32 cellular contexts compared by ENCODE assay signal in the genomic region with DNA sequence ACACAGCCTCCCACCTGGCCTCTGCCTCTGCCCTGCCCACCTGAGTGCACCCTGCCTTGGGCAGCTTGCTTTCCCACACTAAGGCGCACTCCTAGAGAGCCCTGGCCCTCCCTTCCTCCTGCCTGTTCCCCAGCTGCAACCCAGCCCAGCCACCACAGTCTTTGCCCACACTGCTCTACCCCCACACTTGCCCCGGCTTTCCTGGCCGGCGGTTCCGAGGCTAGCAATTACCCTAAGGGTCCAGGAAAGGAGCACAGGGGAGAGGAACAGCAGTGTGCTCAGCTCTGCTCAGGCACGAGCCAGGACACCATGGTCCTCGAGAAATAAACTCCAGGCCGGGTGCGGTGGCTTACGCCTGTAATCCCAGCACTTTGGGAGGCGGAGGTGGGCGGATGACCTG.
"Had no signal": no experiment of that assay in that cellular context is flagged by ENCODE, and none has a peak within 500 bp of the region (broad histone marks: within the 10 kb centered on the region; RNA-seq: fewer than 3 reads in every experiment).

No MANE protein-coding gene starts in this region.

- H3K9me3 Mint-ChIP-seq: activated CD4-positive, alpha-beta memory T cell treated with anti-CD3 and anti-CD28 coated beads, Interleukin-2, amount 10 ng/mL, durations not matched to agents 7 days and 5 days; activated naive CD4-positive, alpha-beta T cell treated with anti-CD3 and anti-CD28 coated beads, Interleukin-2, amount 10 ng/mL, durations not matched to agents 7 days and 5 days; activated naive CD8-positive, alpha-beta T cell treated with anti-CD3 and anti-CD28 coated beads, Interleukin-2, amount 10 ng/mL, durations not matched to agents 7 days and 5 days; activated T-helper 17 cell treated with anti-CD3 and anti-CD28 coated beads, Interleukin-2, amount 50 U/mL, for 72 hours; T-cell had no signal

- H3K4me1 ChIP-seq: adrenal gland, breast epithelium had no signal

- H3K36me3 Mint-ChIP-seq: activated naive CD4-positive, alpha-beta T cell treated with anti-CD3 and anti-CD28 coated beads, Interleukin-2, amount 10 ng/mL, durations not matched to agents 7 days and 5 days; activated naive CD8-positive, alpha-beta T cell treated with anti-CD3 and anti-CD28 coated beads, Interleukin-2, amount 10 ng/mL, durations not matched to agents 7 days and 5 days; T-cell had no signal

- H3K4me3 Mint-ChIP-seq: activated CD4-positive, alpha-beta memory T cell treated with anti-CD3 and anti-CD28 coated beads, Interleukin-2, amount 10 ng/mL, durations not matched to agents 7 days and 5 days; activated CD4-positive, alpha-beta T cell treated with anti-CD3 and anti-CD28 coated beads for 36 hours; activated naive CD4-positive, alpha-beta T cell treated with anti-CD3 and anti-CD28 coated beads, Interleukin-2, amount 10 ng/mL, durations not matched to agents 7 days and 5 days; activated naive CD8-positive, alpha-beta T cell treated with anti-CD3 and anti-CD28 coated beads, Interleukin-2, amount 10 ng/mL, durations not matched to agents 7 days and 5 days; activated T-helper 17 cell treated with anti-CD3 and anti-CD28 coated beads, Interleukin-2, amount 50 U/mL, for 72 hours; T-cell had no signal

- H3K27me3 ChIP-seq: adrenal gland, breast epithelium had no signal

- H3K9me3 ChIP-seq: adrenal gland, breast epithelium had no signal

- H3K27ac ChIP-seq: adrenal gland, breast epithelium, SK-N-MC, VCaP had no signal

- H3K27ac Mint-ChIP-seq: activated CD4-positive, alpha-beta memory T cell treated with anti-CD3 and anti-CD28 coated beads, Interleukin-2, amount 10 ng/mL, durations not matched to agents 7 days and 5 days; activated CD4-positive, alpha-beta T cell treated with anti-CD3 and anti-CD28 coated beads for 36 hours; activated naive CD4-positive, alpha-beta T cell treated with anti-CD3 and anti-CD28 coated beads, Interleukin-2, amount 10 ng/mL, durations not matched to agents 7 days and 5 days; activated naive CD8-positive, alpha-beta T cell treated with anti-CD3 and anti-CD28 coated beads, Interleukin-2, amount 10 ng/mL, durations not matched to agents 7 days and 5 days; activated T-helper 17 cell treated with anti-CD3 and anti-CD28 coated beads, Interleukin-2, amount 50 U/mL, for 72 hours; T-cell had no signal

- DNase-seq: activated CD4-positive, alpha-beta memory T cell treated with anti-CD3 and anti-CD28 coated beads, Interleukin-2, amount 10 ng/mL, durations not matched to agents 7 days and 5 days; activated CD4-positive, alpha-beta T cell treated with anti-CD3 and anti-CD28 coated beads for 36 hours; activated CD4-positive, alpha-beta T cell treated with anti-CD3 and anti-CD28 coated beads, Interleukin-2, amount 50 U/mL, for 1 hour; activated gamma-delta T cell; activated naive CD8-positive, alpha-beta T cell treated with anti-CD3 and anti-CD28 coated beads, Interleukin-2, amount 10 ng/mL, durations not matched to agents 7 days and 5 days; activated T-cell treated with anti-CD3 and anti-CD28 coated beads for 4 hours; activated T-cell treated with anti-CD3 and anti-CD28 coated beads, Interleukin-2, amount 50 U/mL, for 48 hours; anterior cingulate cortex; central memory CD4-positive, alpha-beta T cell; KG1; MV-4-11; NCI-H1092 treated with DMSO at 0.1 percent for 48 hours; NCI-H1417 treated with DMSO at 0.1 percent for 48 hours; NCI-H1694 treated with DMSO at 0.1 percent for 48 hours; NCI-H2029 treated with DMSO at 0.1 percent for 48 hours; NCI-H345; NCI-H510A treated with DMSO at 0.1 percent for 48 hours; NCI-H69; NK-92 treated with Interleukin-12 subunit alpha and Interleukin-12 subunit beta, amount 100 ng/mL, for 24 hours; OCI-M1; RPMI8226; T-cell; T-helper 2 cell; T1000 had no signal

- H3K4me3 ChIP-seq: adrenal gland, breast epithelium, SK-N-MC had no signal

- H3K36me3 ChIP-seq: adrenal gland, breast epithelium had no signal

- H3K27me3 Mint-ChIP-seq: activated CD4-positive, alpha-beta memory T cell treated with anti-CD3 and anti-CD28 coated beads, Interleukin-2, amount 10 ng/mL, durations not matched to agents 7 days and 5 days; activated naive CD4-positive, alpha-beta T cell treated with anti-CD3 and anti-CD28 coated beads, Interleukin-2, amount 10 ng/mL, durations not matched to agents 7 days and 5 days; activated naive CD8-positive, alpha-beta T cell treated with anti-CD3 and anti-CD28 coated beads, Interleukin-2, amount 10 ng/mL, durations not matched to agents 7 days and 5 days had no signal

- ATAC-seq: activated CD4-positive, alpha-beta T cell treated with anti-CD3 and anti-CD28 coated beads for 36 hours; activated T-helper 17 cell treated with anti-CD3 and anti-CD28 coated beads, Interleukin-2, amount 50 U/mL, for 72 hours; Panc1; Right ventricle myocardium inferior; T-cell had no signal

- H3K4me1 Mint-ChIP-seq: activated CD4-positive, alpha-beta memory T cell treated with anti-CD3 and anti-CD28 coated beads, Interleukin-2, amount 10 ng/mL, durations not matched to agents 7 days and 5 days; activated CD4-positive, alpha-beta T cell treated with anti-CD3 and anti-CD28 coated beads for 36 hours; activated naive CD4-positive, alpha-beta T cell treated with anti-CD3 and anti-CD28 coated beads, Interleukin-2, amount 10 ng/mL, durations not matched to agents 7 days and 5 days; activated naive CD8-positive, alpha-beta T cell treated with anti-CD3 and anti-CD28 coated beads, Interleukin-2, amount 10 ng/mL, durations not matched to agents 7 days and 5 days; activated T-helper 17 cell treated with anti-CD3 and anti-CD28 coated beads, Interleukin-2, amount 50 U/mL, for 72 hours; T-cell had no signal
